9 cellular contexts compared by ENCODE assay signal in the genomic region with DNA sequence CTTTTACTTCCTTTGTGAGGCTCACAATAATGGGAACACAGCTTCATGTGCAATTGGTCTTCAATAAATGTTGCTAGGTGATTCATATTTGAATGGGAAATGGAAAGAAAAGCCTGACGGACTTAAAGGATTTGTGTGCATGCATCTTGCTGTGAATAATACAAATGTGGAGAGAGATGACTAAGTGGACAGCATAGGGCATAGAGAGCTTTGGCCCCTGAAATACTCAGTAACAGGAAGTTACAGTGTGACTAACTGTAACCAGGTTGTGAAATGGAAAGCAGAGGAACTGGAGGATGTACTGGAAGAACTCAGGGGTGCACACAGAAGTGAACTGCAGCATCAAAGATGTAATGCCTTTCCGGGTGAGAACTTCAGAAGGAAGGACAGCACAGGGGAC.
DNase-seq lines count a peak whose midpoint lies in the region; ATAC-seq and TF ChIP-seq lines count a peak whose summit lies in the region.
"Had no signal": no experiment of that assay in that cellular context is flagged by ENCODE, and none has a peak within 500 bp of the region (broad histone marks: within the 10 kb centered on the region; RNA-seq: fewer than 3 reads in every experiment).

No MANE protein-coding gene starts in this region.

- peak; percentile 94 for DNase-seq in NOMO-1 treated with dmso at 0.1 percent for 144 hours (lab: John Stamatoyannopoulos, UW; ENCODE audit: unreplicated experiment)
- no peak for DNase-seq in effector memory CD8-positive, alpha-beta T cell
- peak; percentile 96 for DNase-seq in non-pigmented ciliary epithelial cell (ENCODE audit: low read depth)
- DNase-seq in testis, result no peak
- DNase-seq in T-helper 9 cell, result no peak
- DNase-seq in sciatic nerve (ENCODE audit: low spot score), result no peak
- DNase-seq in HEK293T (ENCODE audit: extremely low spot score), result no peak
- DNase-seq: naive B cell had no signal

- peaks cover 11 to 18% of the 10 kb centered on the region in 2 donors for H3K27me3 Mint-ChIP-seq in effector memory CD8-positive, alpha-beta T cell
- H3K27me3 Mint-ChIP-seq: naive B cell had no signal

- no peaks in the 10 kb centered on the region for H3K36me3 Mint-ChIP-seq in effector memory CD8-positive, alpha-beta T cell (ENCODE audit: insufficient read depth)
- H3K36me3 Mint-ChIP-seq: naive B cell had no signal

- intact Hi-C loops in testis (cut with DNase I; ENCODE audit: low total_unique reads), result no loop called here
- intact Hi-C loops in sciatic nerve (cut with DNase I), result no loop called here

- no peaks in the 10 kb centered on the region for H3K36me3 ChIP-seq in testis (ENCODE audit: low read depth, missing control alignments)

- H3K9me3 ChIP-seq in testis, result no peaks in the 10 kb centered on the region

- POLR2A ChIA-PET in HEK293T (lab: Yijun Ruan, JAX), result no interaction called here

- H3K4me3 ChIP-seq in testis, result no peak overlapping the region

- no peak overlapping the region for H3K27ac ChIP-seq in testis

- peaks cover 0 to 2% of the 10 kb centered on the region in 2 donors for H3K4me1 Mint-ChIP-seq in effector memory CD8-positive, alpha-beta T cell (ENCODE audit: low read depth in 2 of 2)

- ATAC-seq in GM18520 (IDR thresholded peaks at IDR 0.05; ENCODE audit: unreplicated experiment) (peak; percentile 67), sciatic nerve (no peak)
- ATAC-seq in effector memory CD8-positive, alpha-beta T cell (replicated peaks), result peak; percentile 24

- no peak for TF ChIP-seq CTCF in testis (IDR thresholded peaks at IDR 0.05)

- H3K9me3 Mint-ChIP-seq in effector memory CD8-positive, alpha-beta T cell, result peaks cover 0 to 2% of the 10 kb centered on the region in 2 donors

- no peak overlapping the region for H3K4me3 Mint-ChIP-seq in effector memory CD8-positive, alpha-beta T cell

- no peak overlapping the region for H3K27ac Mint-ChIP-seq in effector memory CD8-positive, alpha-beta T cell

- TF ChIP-seq POLR2A in testis (IDR thresholded peaks at IDR 0.05), result no peak

- CTCF ChIA-PET in HEK293T (lab: Yijun Ruan, JAX), result no interaction called here

- no peaks in the 10 kb centered on the region for H3K27me3 ChIP-seq in testis

- peaks cover 11% of the 10 kb centered on the region for H3K4me1 ChIP-seq in testis

- 74 to 84% methylated on average over 2 of the region's 2 CpGs for WGBS in testis, 2 donors

TF ChIP-seq in HEK293T, 16 proteins besides CTCF, POLR2A, EP300 and RAD21:
- TF ChIP-seq FOXM1 (IDR thresholded peaks at IDR 0.05; ENCODE audit: borderline replicate concordance), result no peak
- TF ChIP-seq FOXK2 (IDR thresholded peaks at IDR 0.05), result no peak
- TF ChIP-seq ZNF384 (IDR thresholded peaks at IDR 0.05), result no peak
- TF ChIP-seq SUZ12 (IDR thresholded peaks at IDR 0.05), result no peak
- TF ChIP-seq TARDBP (IDR thresholded peaks at IDR 0.05), result no peak
- TF ChIP-seq, protein P1, sequence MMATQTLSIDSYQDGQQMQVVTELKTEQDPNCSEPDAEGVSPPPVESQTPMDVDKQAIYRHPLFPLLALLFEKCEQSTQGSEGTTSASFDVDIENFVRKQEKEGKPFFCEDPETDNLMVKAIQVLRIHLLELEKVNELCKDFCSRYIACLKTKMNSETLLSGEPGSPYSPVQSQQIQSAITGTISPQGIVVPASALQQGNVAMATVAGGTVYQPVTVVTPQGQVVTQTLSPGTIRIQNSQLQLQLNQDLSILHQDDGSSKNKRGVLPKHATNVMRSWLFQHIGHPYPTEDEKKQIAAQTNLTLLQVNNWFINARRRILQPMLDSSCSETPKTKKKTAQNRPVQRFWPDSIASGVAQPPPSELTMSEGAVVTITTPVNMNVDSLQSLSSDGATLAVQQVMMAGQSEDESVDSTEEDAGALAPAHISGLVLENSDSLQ (IDR thresholded peaks at IDR 0.05), result no peak
- TF ChIP-seq LEF1 (IDR thresholded peaks at IDR 0.05; ENCODE audit: borderline replicate concordance), result no peak
- TF ChIP-seq SP1 (IDR thresholded peaks at IDR 0.05), result no peak
- TF ChIP-seq ARNT (IDR thresholded peaks at IDR 0.05), result no peak
- TF ChIP-seq L3MBTL2 (conservative IDR thresholded peaks at IDR 0.05), result no peak
TF ChIP-seq in HEK293T: peak in this region for 0.

Comparison
In these comparisons a context has a peak if more than half of its experiments do, and no peak if none do; other contexts are left out.
1. DNase-seq: peak in NOMO-1 treated with dmso at 0.1 percent for 144 hours (single experiment) and non-pigmented ciliary epithelial cell (single experiment); none in effector memory CD8-positive, alpha-beta T cell (0 of 3), testis (single experiment), T-helper 9 cell (single experiment), sciatic nerve (single experiment) and HEK293T (single experiment).